Comparison of ENCODE assay signal across 15 cellular contexts in the genomic region with DNA sequence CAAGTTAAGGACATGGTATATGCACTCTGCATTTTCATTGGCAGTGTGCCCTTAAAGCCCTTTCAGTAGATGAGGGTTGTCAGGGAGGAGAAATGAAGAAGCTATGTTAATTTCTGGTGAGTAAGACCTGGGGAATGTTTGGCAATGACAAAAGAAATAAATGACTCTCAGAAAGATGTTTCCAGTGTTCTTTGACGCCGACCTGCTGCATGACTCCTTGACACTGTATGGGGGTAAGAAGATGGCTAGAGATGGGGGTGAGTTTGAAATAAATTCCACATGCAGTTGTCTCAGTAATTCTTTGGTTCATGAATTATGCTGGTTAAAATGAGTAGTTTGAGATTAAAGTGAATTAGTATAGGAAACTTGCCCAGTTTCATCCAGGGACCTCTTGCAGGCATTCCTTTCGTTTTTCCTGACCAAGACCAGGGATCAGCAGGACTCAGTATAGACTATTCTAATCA. TPM values are rescaled to one million over a fixed set of nuclear protein-coding genes. Genes with fewer than 3 reads are reported as not detected.
DNase-seq lines count a peak whose midpoint lies in the region; ATAC-seq, FAIRE-seq and TF ChIP-seq lines count a peak whose summit lies in the region.
"Had no signal": no experiment of that assay in that cellular context is flagged by ENCODE, and none has a peak within 500 bp of the region (broad histone marks: within the 10 kb centered on the region; RNA-seq: fewer than 3 reads in every experiment).

No MANE protein-coding gene starts in this region.

- no peak for DNase-seq in activated naive CD8-positive, alpha-beta T cell treated with anti-CD3 and anti-CD28 coated beads, Interleukin-2, amount 10 ng/mL, durations not matched to agents 7 days and 5 days
- DNase-seq in activated naive CD8-positive, alpha-beta T cell treated with anti-CD3 and anti-CD28 coated beads for 36 hours = no peak
- peak; percentile 21 for DNase-seq in fibroblast of the conjunctiva (ENCODE audit: low read depth)
- DNase-seq in urothelium cell line (ENCODE audit: low spot score) = peak; percentile 27
- DNase-seq in NCI-H1930 (lab: John Stamatoyannopoulos, UW) = no peak
- DNase-seq in dorsolateral prefrontal cortex = no peak
- DNase-seq: activated effector memory CD4-positive, alpha-beta T cell treated with anti-CD3 and anti-CD28 coated beads, Interleukin-2, amount 50 U/mL, for 16 hours; BE2C; effector CD8-positive, alpha-beta T cell; NCI-H2171 treated with DMSO at 0.1 percent for 48 hours; Right ventricle myocardium superior; stimulated activated CD4-positive, alpha-beta T cell treated with anti-CD3 and anti-CD28 coated beads, Interleukin-2, amount 100 ng/mL, for 48 hours had no signal

- no peaks in the 10 kb centered on the region for H3K9me3 Mint-ChIP-seq in activated naive CD8-positive, alpha-beta T cell treated with anti-CD3 and anti-CD28 coated beads, Interleukin-2, amount 10 ng/mL, durations not matched to agents 7 days and 5 days
- no peaks in the 10 kb centered on the region for H3K9me3 Mint-ChIP-seq in activated naive CD8-positive, alpha-beta T cell treated with anti-CD3 and anti-CD28 coated beads for 36 hours

- intact Hi-C loops in dorsolateral prefrontal cortex (cut with DNase I) = loop anchor here in 1 of 2 donors (10.0 kb wide), 1 partner anchor 128 kb away; a partner anchor contains a TSS

- peak overlapping the region; percentile 3 for H3K27ac Mint-ChIP-seq in activated naive CD8-positive, alpha-beta T cell treated with anti-CD3 and anti-CD28 coated beads, Interleukin-2, amount 10 ng/mL, durations not matched to agents 7 days and 5 days
- no peak overlapping the region for H3K27ac Mint-ChIP-seq in activated naive CD8-positive, alpha-beta T cell treated with anti-CD3 and anti-CD28 coated beads for 36 hours

- FAIRE-seq in urothelium cell line (lab: Jason Lieb, UNC) = no peak
- FAIRE-seq: islet of Langerhans had no signal

- H3K27me3 Mint-ChIP-seq in activated naive CD8-positive, alpha-beta T cell treated with anti-CD3 and anti-CD28 coated beads, Interleukin-2, amount 10 ng/mL, durations not matched to agents 7 days and 5 days = no peaks in the 10 kb centered on the region
- no peaks in the 10 kb centered on the region for H3K27me3 Mint-ChIP-seq in activated naive CD8-positive, alpha-beta T cell treated with anti-CD3 and anti-CD28 coated beads for 36 hours

- no peak overlapping the region for H3K4me3 Mint-ChIP-seq in activated naive CD8-positive, alpha-beta T cell treated with anti-CD3 and anti-CD28 coated beads, Interleukin-2, amount 10 ng/mL, durations not matched to agents 7 days and 5 days
- no peak overlapping the region for H3K4me3 Mint-ChIP-seq in activated naive CD8-positive, alpha-beta T cell treated with anti-CD3 and anti-CD28 coated beads for 36 hours

- H3K4me3 ChIP-seq in dorsolateral prefrontal cortex = no peak overlapping the region

- POLR2A ChIA-PET in activated naive CD8-positive, alpha-beta T cell treated with anti-CD3 and anti-CD28 coated beads, Interleukin-2, amount 10 ng/mL, durations not matched to agents 7 days and 5 days (lab: Charles Lee) = no interaction called here

- H3K4me1 Mint-ChIP-seq in activated naive CD8-positive, alpha-beta T cell treated with anti-CD3 and anti-CD28 coated beads, Interleukin-2, amount 10 ng/mL, durations not matched to agents 7 days and 5 days = peaks cover 15% of the 10 kb centered on the region
- H3K4me1 Mint-ChIP-seq in activated naive CD8-positive, alpha-beta T cell treated with anti-CD3 and anti-CD28 coated beads for 36 hours = peaks cover 3% of the 10 kb centered on the region

- ATAC-seq in activated naive CD8-positive, alpha-beta T cell treated with anti-CD3 and anti-CD28 coated beads, Interleukin-2, amount 10 ng/mL, durations not matched to agents 7 days and 5 days (ENCODE audit: low read depth) = no peak
- peak; percentile 84 for ATAC-seq in SK-N-SH treated with all-trans-retinoic acid at 6 μM for 48 hours
- no peak for ATAC-seq in GM18873 (IDR thresholded peaks at IDR 0.05; ENCODE audit: low FRiP score, unreplicated experiment)

- no peak for TF ChIP-seq CTCF in dorsolateral prefrontal cortex (IDR thresholded peaks at IDR 0.05 in 54 of 56, conservative IDR thresholded peaks at IDR 0.05 in 2 of 56; ENCODE audit: low read depth in 1 of 56, partially characterized antibody in 56 of 56)

- H3K27ac ChIP-seq in dorsolateral prefrontal cortex = no peak overlapping the region

- H3K27me3 ChIP-seq in dorsolateral prefrontal cortex = no peaks in the 10 kb centered on the region
- H3K27me3 ChIP-seq: BE2C had no signal

- peaks cover 33% of the 10 kb centered on the region for H3K36me3 Mint-ChIP-seq in activated naive CD8-positive, alpha-beta T cell treated with anti-CD3 and anti-CD28 coated beads, Interleukin-2, amount 10 ng/mL, durations not matched to agents 7 days and 5 days
- peaks cover 12% of the 10 kb centered on the region for H3K36me3 Mint-ChIP-seq in activated naive CD8-positive, alpha-beta T cell treated with anti-CD3 and anti-CD28 coated beads for 36 hours

TF ChIP-seq in SK-N-SH treated with all-trans-retinoic acid at 6 μM for 48 hours, 23 proteins besides CTCF, POLR2A, EP300 and RAD21 (continues in another document):
- TF ChIP-seq ZFP30 (CRISPR knock-in tag; IDR thresholded peaks at IDR 0.05) = no peak
- no peak for TF ChIP-seq PPARA (CRISPR knock-in tag; IDR thresholded peaks at IDR 0.05; ENCODE audit: borderline replicate concordance)
- no peak for TF ChIP-seq TOX (CRISPR knock-in tag; IDR thresholded peaks at IDR 0.05; ENCODE audit: borderline replicate concordance)
- TF ChIP-seq RARB (CRISPR knock-in tag; IDR thresholded peaks at IDR 0.05) = no peak
- TF ChIP-seq, protein P1, sequence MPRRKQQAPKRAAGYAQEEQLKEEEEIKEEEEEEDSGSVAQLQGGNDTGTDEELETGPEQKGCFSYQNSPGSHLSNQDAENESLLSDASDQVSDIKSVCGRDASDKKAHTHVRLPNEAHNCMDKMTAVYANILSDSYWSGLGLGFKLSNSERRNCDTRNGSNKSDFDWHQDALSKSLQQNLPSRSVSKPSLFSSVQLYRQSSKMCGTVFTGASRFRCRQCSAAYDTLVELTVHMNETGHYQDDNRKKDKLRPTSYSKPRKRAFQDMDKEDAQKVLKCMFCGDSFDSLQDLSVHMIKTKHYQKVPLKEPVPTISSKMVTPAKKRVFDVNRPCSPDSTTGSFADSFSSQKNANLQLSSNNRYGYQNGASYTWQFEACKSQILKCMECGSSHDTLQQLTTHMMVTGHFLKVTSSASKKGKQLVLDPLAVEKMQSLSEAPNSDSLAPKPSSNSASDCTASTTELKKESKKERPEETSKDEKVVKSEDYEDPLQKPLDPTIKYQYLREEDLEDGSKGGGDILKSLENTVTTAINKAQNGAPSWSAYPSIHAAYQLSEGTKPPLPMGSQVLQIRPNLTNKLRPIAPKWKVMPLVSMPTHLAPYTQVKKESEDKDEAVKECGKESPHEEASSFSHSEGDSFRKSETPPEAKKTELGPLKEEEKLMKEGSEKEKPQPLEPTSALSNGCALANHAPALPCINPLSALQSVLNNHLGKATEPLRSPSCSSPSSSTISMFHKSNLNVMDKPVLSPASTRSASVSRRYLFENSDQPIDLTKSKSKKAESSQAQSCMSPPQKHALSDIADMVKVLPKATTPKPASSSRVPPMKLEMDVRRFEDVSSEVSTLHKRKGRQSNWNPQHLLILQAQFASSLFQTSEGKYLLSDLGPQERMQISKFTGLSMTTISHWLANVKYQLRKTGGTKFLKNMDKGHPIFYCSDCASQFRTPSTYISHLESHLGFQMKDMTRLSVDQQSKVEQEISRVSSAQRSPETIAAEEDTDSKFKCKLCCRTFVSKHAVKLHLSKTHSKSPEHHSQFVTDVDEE (CRISPR knock-in tag; IDR thresholded peaks at IDR 0.05) = no peak
- no peak for TF ChIP-seq ZC3H10 (CRISPR knock-in tag; IDR thresholded peaks at IDR 0.05)
- TF ChIP-seq CSDC2 (CRISPR knock-in tag; IDR thresholded peaks at IDR 0.05) = peak; percentile 55; the same call in 1 of the 2 replicates
- TF ChIP-seq ZNF70 (CRISPR knock-in tag; IDR thresholded peaks at IDR 0.05) = no peak
- TF ChIP-seq GLIS3 (CRISPR knock-in tag; IDR thresholded peaks at IDR 0.05) = peak; percentile 79
- no peak for TF ChIP-seq TCF4 (CRISPR knock-in tag; IDR thresholded peaks at IDR 0.05; ENCODE audit: borderline replicate concordance)
- no peak for TF ChIP-seq ZNF8 (CRISPR knock-in tag; IDR thresholded peaks at IDR 0.05)
- TF ChIP-seq ISL1 (CRISPR knock-in tag; IDR thresholded peaks at IDR 0.05) = peak; percentile 93
- no peak for TF ChIP-seq ZNF565 (CRISPR knock-in tag; conservative IDR thresholded peaks at IDR 0.05; ENCODE audit: low read depth)
- TF ChIP-seq ZFP3 (CRISPR knock-in tag; IDR thresholded peaks at IDR 0.05) = peak; percentile 64; the same call in 1 of the 2 replicates
- TF ChIP-seq ESRRG (CRISPR knock-in tag; IDR thresholded peaks at IDR 0.05) = 0 out of 2 replicates have a peak, but pooled peaks have one; percentile 39

RNA-seq across cellular contexts. Expression of a gene that starts 5.9 kb away (rescaled TPM):
- 1 to 10 TPM; 1.1 to 1.6 TPM for total RNA-seq in activated naive CD8-positive, alpha-beta T cell treated with anti-CD3 and anti-CD28 coated beads, Interleukin-2, amount 10 ng/mL, durations not matched to agents 7 days and 5 days
- under 1 TPM; 0.60 to 0.68 TPM for total RNA-seq in activated naive CD8-positive, alpha-beta T cell treated with anti-CD3 and anti-CD28 coated beads for 36 hours
- 10 to 100 TPM in 10 of 120 experiments, 1 to 10 TPM in 110; 2.9 to 21.9 (median 6.8) TPM for total RNA-seq in dorsolateral prefrontal cortex

RNA-seq across cellular contexts. Expression of a gene that starts 5.9 kb away (rescaled TPM):
- total RNA-seq in activated naive CD8-positive, alpha-beta T cell treated with anti-CD3 and anti-CD28 coated beads, Interleukin-2, amount 10 ng/mL, durations not matched to agents 7 days and 5 days = 10 to 100 TPM; 32.7 to 37.4 TPM
- total RNA-seq in activated naive CD8-positive, alpha-beta T cell treated with anti-CD3 and anti-CD28 coated beads for 36 hours = 10 to 100 TPM; 49.9 to 50.6 TPM
- 10 to 100 TPM; 11.8 to 39.6 (median 21.3) TPM for total RNA-seq in dorsolateral prefrontal cortex

RNA-seq across cellular contexts. Expression of a gene that starts 40.1 kb away (rescaled TPM):
- 10 to 100 TPM; 55.0 to 56.6 TPM for total RNA-seq in activated naive CD8-positive, alpha-beta T cell treated with anti-CD3 and anti-CD28 coated beads, Interleukin-2, amount 10 ng/mL, durations not matched to agents 7 days and 5 days
- 10 to 100 TPM; 21.0 to 25.2 TPM for total RNA-seq in activated naive CD8-positive, alpha-beta T cell treated with anti-CD3 and anti-CD28 coated beads for 36 hours
- 10 to 100 TPM; 30.4 to 63.1 (median 44.4) TPM for total RNA-seq in dorsolateral prefrontal cortex

RNA-seq across cellular contexts. Expression of a gene that starts 40.5 kb away (rescaled TPM):
- 10 to 100 TPM; 42.8 to 43.4 TPM for total RNA-seq in activated naive CD8-positive, alpha-beta T cell treated with anti-CD3 and anti-CD28 coated beads, Interleukin-2, amount 10 ng/mL, durations not matched to agents 7 days and 5 days
- 10 to 100 TPM; 26.2 to 26.6 TPM for total RNA-seq in activated naive CD8-positive, alpha-beta T cell treated with anti-CD3 and anti-CD28 coated beads for 36 hours
- 10 to 100 TPM; 35.6 to 63.4 (median 50.9) TPM for total RNA-seq in dorsolateral prefrontal cortex

RNA-seq across cellular contexts. Expression of a gene that starts 40.7 kb away (rescaled TPM):
- 10 to 100 TPM; 25.1 to 27.4 TPM for total RNA-seq in activated naive CD8-positive, alpha-beta T cell treated with anti-CD3 and anti-CD28 coated beads, Interleukin-2, amount 10 ng/mL, durations not matched to agents 7 days and 5 days
- 10 to 100 TPM; 25.5 to 26.6 TPM for total RNA-seq in activated naive CD8-positive, alpha-beta T cell treated with anti-CD3 and anti-CD28 coated beads for 36 hours
- 10 to 100 TPM; 23.6 to 51.6 (median 39.4) TPM for total RNA-seq in dorsolateral prefrontal cortex

Comparison
In these comparisons a context has a peak if more than half of its experiments do, and no peak if none do; other contexts are left out.
1. DNase-seq: peak in fibroblast of the conjunctiva (single experiment) and urothelium cell line (single experiment); none in activated naive CD8-positive, alpha-beta T cell treated with anti-CD3 and anti-CD28 coated beads, Interleukin-2, amount 10 ng/mL, durations not matched to agents 7 days and 5 days (single experiment), activated naive CD8-positive, alpha-beta T cell treated with anti-CD3 and anti-CD28 coated beads for 36 hours (single experiment), NCI-H1930 (0 of 2) and dorsolateral prefrontal cortex (0 of 10).